Comparison of ENCODE assay signal across 13 cellular contexts in the genomic region with DNA sequence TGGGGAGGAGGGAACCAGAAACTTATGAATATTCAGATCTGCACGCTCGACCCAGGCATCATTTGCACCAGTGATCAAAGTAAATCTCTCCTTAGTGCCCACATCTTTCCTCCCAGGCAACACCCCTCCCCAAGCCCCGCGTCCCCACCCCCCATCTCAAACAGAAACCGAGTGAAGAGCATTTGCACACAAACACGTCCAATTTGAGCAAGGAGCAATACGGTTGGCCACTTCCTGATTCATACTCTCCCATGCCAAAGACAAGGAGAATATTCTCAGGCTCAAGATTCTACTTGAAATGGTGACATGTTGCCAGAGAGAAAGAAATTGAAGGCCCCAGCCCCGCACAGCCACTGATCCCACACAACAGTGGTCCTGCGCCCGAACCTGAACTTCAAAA.
DNase-seq lines count a peak whose midpoint lies in the region; ATAC-seq and TF ChIP-seq lines count a peak whose summit lies in the region.
"Had no signal": no experiment of that assay in that cellular context is flagged by ENCODE, and none has a peak within 500 bp of the region (broad histone marks: within the 10 kb centered on the region; RNA-seq: fewer than 3 reads in every experiment).

No MANE protein-coding gene starts in this region.

- peaks cover 6% of the 10 kb centered on the region; the same call in 1 of the 2 replicates for H3K9me3 ChIP-seq in HUES48 (ENCODE audit: control insufficient read depth, insufficient read depth, low read length)

- H3K27me3 ChIP-seq in HUES48 (ENCODE audit: control insufficient read depth, insufficient read depth, low read length), result no peaks in the 10 kb centered on the region

- peaks cover 52% of the 10 kb centered on the region for H3K36me3 Mint-ChIP-seq in nephron (ENCODE audit: low read depth)

- no peaks in the 10 kb centered on the region for H3K9me3 Mint-ChIP-seq in nephron

- H3K4me1 Mint-ChIP-seq in nephron, result peaks cover 32% of the 10 kb centered on the region

- H3K9ac ChIP-seq in HUES48 (ENCODE audit: low read depth, low read length), result no peak overlapping the region

- TF ChIP-seq CTCF in coronary artery (IDR thresholded peaks at IDR 0.05), result no peak
- no peak for TF ChIP-seq CTCF in nephron (IDR thresholded peaks at IDR 0.05; ENCODE audit: unreplicated experiment in 3 of 3)

- DNase-seq in CD1c-positive myeloid dendritic cell (ENCODE audit: extremely low spot score) (peak; percentile 33), coronary artery (ENCODE audit: low spot score) (no peak), activated gamma-delta T cell treated with Interleukin-2 at 50 U/mL for 16 hours (no peak)
- no peak for DNase-seq in effector CD4-positive, alpha-beta T cell
- DNase-seq: Calu3; NCI-H1436; PC-3; stimulated activated CD4-positive, alpha-beta T cell treated with anti-CD3 and anti-CD28 coated beads, Interleukin-15, amount 100 ng/mL, for 24 hours; stimulated activated naive CD4-positive, alpha-beta T cell treated with Interleukin-2 at 50 U/mL for 16 hours had no signal

- H3K4me3 Mint-ChIP-seq in nephron, result no peak overlapping the region

- peaks cover 37% of the 10 kb centered on the region for H3K4me1 ChIP-seq in HUES48 (ENCODE audit: control insufficient read depth, insufficient read depth, low read length)

- ATAC-seq in HG03460 (IDR thresholded peaks at IDR 0.05; ENCODE audit: unreplicated experiment) (no peak), GM18520 (IDR thresholded peaks at IDR 0.05; ENCODE audit: unreplicated experiment) (no peak)
- ATAC-seq: PC-3 had no signal

- H3K4me3 ChIP-seq in HUES48 (ENCODE audit: low read depth, low read length) (no peak overlapping the region), coronary artery (peak overlapping the region; percentile 33)

- peak overlapping the region in 2 of 3 experiments; percentile 22 to 64 for H3K27ac Mint-ChIP-seq in nephron

- peak overlapping the region; percentile 5 for H3K27ac ChIP-seq in HUES48 (ENCODE audit: low read depth, low read length)
- peak overlapping the region; percentile 3 to 66 for H3K27ac ChIP-seq in coronary artery

- H3K27me3 Mint-ChIP-seq in nephron (ENCODE audit: low read depth), result no peaks in the 10 kb centered on the region

- peaks cover 70% of the 10 kb centered on the region for H3K36me3 ChIP-seq in HUES48 (ENCODE audit: control insufficient read depth, insufficient read depth, low read length)
